8 cellular contexts compared by ENCODE assay signal in the genomic region with DNA sequence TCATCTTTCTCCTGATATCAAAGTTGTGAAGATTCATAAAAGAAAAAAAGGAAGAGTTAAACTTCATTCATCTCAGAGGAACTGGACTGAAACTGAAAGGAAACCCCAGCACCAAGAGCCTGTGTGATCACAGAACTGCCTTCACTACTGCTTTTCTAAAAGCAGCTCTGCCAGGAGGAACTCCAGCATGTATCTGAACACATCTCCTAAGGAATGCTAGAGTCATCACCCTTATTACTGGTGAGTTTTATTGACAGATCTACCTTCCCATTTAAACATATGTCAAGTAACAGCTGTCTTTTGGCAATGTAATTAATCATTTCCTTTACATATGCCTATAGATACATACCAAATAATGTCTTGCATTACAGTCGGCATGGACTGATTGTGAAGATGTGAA.
A peak's percentile ranks its signal among the peaks of the same experiment; 100 is the strongest.
DNase-seq lines count a peak whose midpoint lies in the region; ATAC-seq and TF ChIP-seq lines count a peak whose summit lies in the region.

No MANE protein-coding gene starts in this region.

- H3K27me3 ChIP-seq in left lung (no peaks in the 10 kb centered on the region), SJCRH30 (no peaks in the 10 kb centered on the region)

- intact Hi-C loops in left lung (cut with DNase I) = no loop called here

- no peak for TF ChIP-seq CTCF in left lung (IDR thresholded peaks at IDR 0.05)

- ATAC-seq in GM18868 (IDR thresholded peaks at IDR 0.05; ENCODE audit: unreplicated experiment) = peak; percentile 32
- ATAC-seq in GM21825 (IDR thresholded peaks at IDR 0.05; ENCODE audit: unreplicated experiment) = peak; percentile 50
- ATAC-seq in left lung = peak; percentile 50

- H3K27ac ChIP-seq in left lung (peak overlapping the region; percentile 15 to 83), SJCRH30 (no peak overlapping the region)

- H3K9me3 ChIP-seq in left lung (no peaks in the 10 kb centered on the region), SJCRH30 (replicated peaks) (no peaks in the 10 kb centered on the region)

- DNase-seq in M059J (ENCODE audit: low read depth) (peak; percentile 56), left lung (no peak), mesenteric fat pad (ENCODE audit: low spot score) (no peak), SJCRH30 (no peak), NCI-H226 (no peak), middle frontal gyrus (ENCODE audit: extremely low spot score, low spot score) (no peak)

- H3K4me3 ChIP-seq in left lung (no peak overlapping the region), SJCRH30 (no peak overlapping the region)

- H3K4me1 ChIP-seq in left lung (peaks cover 8 to 64% of the 10 kb centered on the region in 2 donors), SJCRH30 (no peaks in the 10 kb centered on the region)

- H3K36me3 ChIP-seq in left lung = no peaks in the 10 kb centered on the region
- H3K36me3 ChIP-seq in SJCRH30 = no peaks in the 10 kb centered on the region
